Comparison of ENCODE assay signal across 23 cellular contexts in genomic region chr7:121810831-121811494, GRCh38.
DNase-seq lines count a peak whose midpoint lies in the region; ATAC-seq, FAIRE-seq and TF ChIP-seq lines count a peak whose summit lies in the region.
"Had no signal": no experiment of that assay in that cellular context is flagged by ENCODE, and none has a peak within 500 bp of the region (broad histone marks: within the 10 kb centered on the region; RNA-seq: fewer than 3 reads in every experiment).

No MANE protein-coding gene starts in this region.

- H2AK5ac ChIP-seq in mesendoderm (ENCODE audit: low read length), result no peak overlapping the region

- WGBS in mesendoderm (ENCODE audit: extremely low coverage, insufficient coverage, low lambda C conversion rate), result no CpG with 5 or more reads among the region's 5 CpGs
- WGBS in thyroid gland, 2 donors, result 70 to 71% methylated on average over 5 of the region's 5 CpGs

- no peak overlapping the region for H3K4ac ChIP-seq in mesendoderm (ENCODE audit: low read depth, low read length)

- peak; percentile 11 for DNase-seq in NCI-H146 (lab: John Stamatoyannopoulos, UW)
- DNase-seq in NCI-H146 treated with DMSO at 0.1 percent for 48 hours (lab: John Stamatoyannopoulos, UW; ENCODE audit: unreplicated experiment), result no peak
- no peak for DNase-seq in bronchial epithelial cell (ENCODE audit: low read depth)
- peak; percentile 19 for DNase-seq in mesendoderm
- DNase-seq in thyroid gland, result no peak
- no peak for DNase-seq in RCC 7860 (ENCODE audit: low spot score)
- DNase-seq: DMS53, H7, Kasumi-1, NCI-H1092 treated with DMSO at 0.1 percent for 48 hours, NCI-H1436, NCI-H2029, NCI-H526 treated with DMSO at 0.1 percent for 48 hours, SIG-M5, SK-N-SH, SW 1271 had no signal

- no peak overlapping the region for H3K18ac ChIP-seq in mesendoderm (ENCODE audit: low read length)

- H3K79me2 ChIP-seq in mesendoderm (ENCODE audit: control insufficient read depth, insufficient read depth, low read length), result no peaks in the 10 kb centered on the region

- H3K56ac ChIP-seq in mesendoderm (ENCODE audit: low read length), result no peak overlapping the region

- no peak overlapping the region for H2BK120ac ChIP-seq in mesendoderm (ENCODE audit: low read depth, low read length)

- H3K27me3 ChIP-seq in bronchial epithelial cell (ENCODE audit: control insufficient read depth, insufficient read depth, low read length), result no peaks in the 10 kb centered on the region
- H3K27me3 ChIP-seq in mesendoderm (ENCODE audit: insufficient read depth, low read length, poor library complexity), result no peaks in the 10 kb centered on the region
- no peaks in the 10 kb centered on the region for H3K27me3 ChIP-seq in thyroid gland

- no peak overlapping the region for H2BK15ac ChIP-seq in mesendoderm (replicated peaks; ENCODE audit: low read depth)

- H3K23ac ChIP-seq in mesendoderm (ENCODE audit: low read length), result no peak overlapping the region

- H3K9me3 ChIP-seq in thyroid gland, result no peaks in the 10 kb centered on the region
- H3K9me3 ChIP-seq: SK-N-SH had no signal

- intact Hi-C loops in thyroid gland (cut with DNase I), result no loop called here

- no peak overlapping the region for H4K5ac ChIP-seq in mesendoderm (ENCODE audit: low read length)

- H4K8ac ChIP-seq in mesendoderm (ENCODE audit: low read depth, low read length), result no peak overlapping the region

- H3K4me1 ChIP-seq in mesendoderm (ENCODE audit: control insufficient read depth, low read depth, low read length) (no peaks in the 10 kb centered on the region), thyroid gland (no peaks in the 10 kb centered on the region)

- H3K36me3 ChIP-seq in bronchial epithelial cell (ENCODE audit: control insufficient read depth, insufficient read depth, low read length), result no peaks in the 10 kb centered on the region
- H3K36me3 ChIP-seq in mesendoderm (ENCODE audit: control insufficient read depth, insufficient read depth, low read length), result no peaks in the 10 kb centered on the region
- no peaks in the 10 kb centered on the region for H3K36me3 ChIP-seq in thyroid gland

- no peak overlapping the region for H2BK5ac ChIP-seq in mesendoderm (ENCODE audit: low read length)

- no peak for ATAC-seq in GM19395 (IDR thresholded peaks at IDR 0.05; ENCODE audit: unreplicated experiment)
- ATAC-seq: K562, Panc1 had no signal

- H3K9ac ChIP-seq in mesendoderm (ENCODE audit: low read length), result no peak overlapping the region
- H3K9ac ChIP-seq: SK-N-SH had no signal

- H3K79me1 ChIP-seq in mesendoderm (ENCODE audit: low read length), result no peaks in the 10 kb centered on the region

- peak; percentile 62 for FAIRE-seq in bronchial epithelial cell (lab: Jason Lieb, UNC)
- FAIRE-seq in RCC 7860 (lab: Jason Lieb, UNC), result no peak
- FAIRE-seq: D721Med, G401.6, HTR-8/SVneo, K562 had no signal

- H3K27ac ChIP-seq in mesendoderm (ENCODE audit: low read depth, low read length) (no peak overlapping the region), thyroid gland (no peak overlapping the region)
- H3K27ac ChIP-seq: 22Rv1 had no signal

- TF ChIP-seq POLR2A in thyroid gland (IDR thresholded peaks at IDR 0.05), result no peak

- no peak overlapping the region for H3K4me2 ChIP-seq in mesendoderm (ENCODE audit: low read length)
- H3K4me2 ChIP-seq: SK-N-SH had no signal

- H3K4me3 ChIP-seq in bronchial epithelial cell (ENCODE audit: low read depth, low read length) (no peak overlapping the region), mesendoderm (ENCODE audit: low read length) (no peak overlapping the region), thyroid gland (replicated peaks in 1 of 3) (no peak overlapping the region)
- H3K4me3 ChIP-seq: K562 had no signal

- TF ChIP-seq CTCF in bronchial epithelial cell (IDR thresholded peaks at IDR 0.05; ENCODE audit: insufficient read depth, low read length, severe bottlenecking), result no peak
- TF ChIP-seq CTCF in thyroid gland (IDR thresholded peaks at IDR 0.05), result no peak

Comparison
In these comparisons a context has a peak if more than half of its experiments do, and no peak if none do; other contexts are left out.
1. DNase-seq: peak in NCI-H146 (single experiment) and mesendoderm (single experiment); none in NCI-H146 treated with DMSO at 0.1 percent for 48 hours (single experiment), bronchial epithelial cell (single experiment), thyroid gland (0 of 2) and RCC 7860 (single experiment).